1 cellular context compared by ENCODE assay signal in the genomic region with DNA sequence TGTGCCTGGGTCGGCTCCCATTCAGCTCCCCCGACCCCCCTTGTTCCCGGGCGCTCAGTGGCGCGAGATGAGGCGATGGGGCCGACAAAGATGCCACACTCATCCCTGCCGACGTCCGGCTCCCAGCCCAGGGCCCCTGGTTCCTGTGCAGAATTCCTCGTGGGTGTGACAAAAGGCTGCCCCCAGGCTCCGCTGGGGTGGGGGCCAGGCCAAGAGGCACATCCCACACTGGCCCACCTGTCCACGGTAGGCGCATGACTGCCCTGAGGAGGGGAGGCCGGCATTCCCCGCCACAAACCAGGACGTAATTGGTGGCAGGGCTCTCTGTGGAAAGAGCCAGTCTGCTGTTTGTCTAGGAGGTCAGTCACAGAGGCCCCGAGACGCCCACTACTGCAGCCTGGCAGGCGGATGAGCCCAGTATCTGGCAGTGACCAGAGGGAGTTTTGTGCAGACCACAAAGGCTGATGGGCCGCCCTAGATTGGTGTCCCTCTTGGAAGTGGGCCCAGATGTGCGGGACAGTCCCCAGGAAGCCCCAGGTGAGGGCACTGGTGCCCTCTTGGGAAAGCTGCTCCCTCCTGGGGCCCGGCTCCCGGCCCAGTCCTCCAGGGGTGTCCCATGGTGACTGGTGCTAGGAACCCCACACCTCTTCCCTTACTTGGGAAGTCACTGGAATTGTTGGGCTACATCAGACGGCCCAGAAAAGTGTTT.
A peak's percentile ranks its signal among the peaks of the same experiment; 100 is the strongest.
TF ChIP-seq lines count a peak whose summit lies in the region.

No MANE protein-coding gene starts in this region.

TF ChIP-seq in HepG2, 621 proteins besides CTCF, POLR2A, EP300 and RAD21 (continues in another document):
- no peak for TF ChIP-seq ZNF83 (CRISPR knock-in tag; IDR thresholded peaks at IDR 0.05; ENCODE audit: borderline replicate concordance)
- TF ChIP-seq, protein P1, sequence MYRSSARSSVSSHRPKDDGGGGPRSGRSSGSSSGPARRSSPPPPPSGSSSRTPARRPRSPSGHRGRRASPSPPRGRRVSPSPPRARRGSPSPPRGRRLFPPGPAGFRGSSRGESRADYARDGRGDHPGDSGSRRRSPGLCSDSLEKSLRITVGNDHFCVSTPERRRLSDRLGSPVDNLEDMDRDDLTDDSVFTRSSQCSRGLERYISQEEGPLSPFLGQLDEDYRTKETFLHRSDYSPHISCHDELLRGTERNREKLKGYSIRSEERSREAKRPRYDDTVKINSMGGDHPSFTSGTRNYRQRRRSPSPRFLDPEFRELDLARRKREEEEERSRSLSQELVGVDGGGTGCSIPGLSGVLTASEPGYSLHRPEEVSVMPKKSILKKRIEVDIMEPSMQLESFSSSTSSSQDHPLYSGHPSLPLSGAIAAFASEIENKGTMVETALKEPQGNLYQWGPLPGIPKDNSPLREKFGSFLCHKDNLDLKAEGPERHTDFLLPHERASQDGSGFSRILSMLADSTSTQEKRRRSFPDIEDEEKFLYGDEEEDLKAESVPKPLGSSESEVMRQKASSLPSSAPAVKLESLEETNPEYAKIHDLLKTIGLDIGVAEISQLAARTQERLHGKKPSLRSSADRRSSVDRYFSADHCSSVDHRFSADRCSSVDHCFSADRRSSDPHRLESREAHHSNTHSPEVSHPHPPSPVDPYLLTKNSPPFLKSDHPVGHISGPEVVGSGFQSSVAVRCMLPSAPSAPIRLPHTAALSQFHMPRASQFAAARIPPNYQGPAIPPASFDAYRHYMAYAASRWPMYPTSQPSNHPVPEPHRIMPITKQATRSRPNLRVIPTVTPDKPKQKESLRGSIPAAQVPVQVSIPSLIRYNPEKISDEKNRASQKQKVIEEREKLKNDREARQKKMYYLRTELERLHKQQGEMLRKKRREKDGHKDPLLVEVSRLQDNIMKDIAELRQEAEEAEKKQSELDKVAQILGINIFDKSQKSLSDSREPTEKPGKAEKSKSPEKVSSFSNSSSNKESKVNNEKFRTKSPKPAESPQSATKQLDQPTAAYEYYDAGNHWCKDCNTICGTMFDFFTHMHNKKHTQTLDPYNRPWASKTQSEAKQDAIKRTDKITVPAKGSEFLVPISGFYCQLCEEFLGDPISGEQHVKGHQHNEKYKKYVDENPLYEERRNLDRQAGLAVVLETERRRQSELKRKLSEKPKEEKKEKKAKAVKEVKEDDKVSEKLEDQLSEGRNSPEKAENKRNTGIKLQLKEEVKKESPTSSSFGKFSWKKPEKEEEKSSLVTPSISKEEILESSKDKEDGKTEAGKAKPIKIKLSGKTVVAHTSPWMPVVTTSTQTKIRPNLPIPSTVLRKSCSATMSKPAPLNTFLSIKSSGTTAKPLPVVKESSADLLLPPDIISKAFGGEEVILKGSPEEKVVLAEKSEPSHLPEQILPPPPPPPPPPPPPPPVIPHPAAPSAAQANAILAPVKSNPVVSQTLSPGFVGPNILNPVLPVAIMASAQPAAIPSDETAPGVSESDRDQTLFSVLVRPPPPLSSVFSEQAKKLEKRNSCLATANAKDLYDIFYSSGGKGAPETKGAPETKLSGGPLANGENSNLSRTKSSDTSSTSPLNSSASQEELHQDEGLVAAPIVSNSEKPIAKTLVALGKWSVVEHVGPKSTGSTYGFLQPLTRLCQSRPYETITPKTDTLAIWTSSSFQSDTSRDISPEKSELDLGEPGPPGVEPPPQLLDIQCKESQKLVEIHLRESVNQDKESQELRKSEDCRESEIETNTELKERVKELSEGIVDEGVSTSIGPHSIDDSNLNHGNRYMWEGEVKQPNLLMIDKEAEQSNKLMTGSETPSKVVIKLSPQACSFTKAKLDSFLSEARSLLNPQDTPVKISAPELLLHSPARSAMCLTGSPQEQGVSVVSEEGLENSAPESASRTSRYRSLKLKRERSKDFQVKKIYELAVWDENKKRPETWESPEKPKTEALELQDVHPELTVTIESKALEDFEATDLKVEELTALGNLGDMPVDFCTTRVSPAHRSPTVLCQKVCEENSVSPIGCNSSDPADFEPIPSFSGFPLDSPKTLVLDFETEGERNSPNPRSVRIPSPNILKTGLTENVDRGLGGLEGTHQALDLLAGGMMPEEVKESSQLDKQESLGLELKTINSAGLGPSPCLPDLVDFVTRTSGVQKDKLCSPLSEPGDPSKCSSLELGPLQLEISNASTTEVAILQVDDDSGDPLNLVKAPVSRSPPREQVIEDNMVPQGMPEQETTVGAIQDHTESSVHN (CRISPR knock-in tag; IDR thresholded peaks at IDR 0.05), result no peak
- TF ChIP-seq, protein P2, sequence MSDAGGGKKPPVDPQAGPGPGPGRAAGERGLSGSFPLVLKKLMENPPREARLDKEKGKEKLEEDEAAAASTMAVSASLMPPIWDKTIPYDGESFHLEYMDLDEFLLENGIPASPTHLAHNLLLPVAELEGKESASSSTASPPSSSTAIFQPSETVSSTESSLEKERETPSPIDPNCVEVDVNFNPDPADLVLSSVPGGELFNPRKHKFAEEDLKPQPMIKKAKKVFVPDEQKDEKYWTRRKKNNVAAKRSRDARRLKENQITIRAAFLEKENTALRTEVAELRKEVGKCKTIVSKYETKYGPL (CRISPR knock-in tag; IDR thresholded peaks at IDR 0.05), result no peak
- no peak for TF ChIP-seq IRF2 (CRISPR knock-in tag; IDR thresholded peaks at IDR 0.05)
- TF ChIP-seq, protein P3, sequence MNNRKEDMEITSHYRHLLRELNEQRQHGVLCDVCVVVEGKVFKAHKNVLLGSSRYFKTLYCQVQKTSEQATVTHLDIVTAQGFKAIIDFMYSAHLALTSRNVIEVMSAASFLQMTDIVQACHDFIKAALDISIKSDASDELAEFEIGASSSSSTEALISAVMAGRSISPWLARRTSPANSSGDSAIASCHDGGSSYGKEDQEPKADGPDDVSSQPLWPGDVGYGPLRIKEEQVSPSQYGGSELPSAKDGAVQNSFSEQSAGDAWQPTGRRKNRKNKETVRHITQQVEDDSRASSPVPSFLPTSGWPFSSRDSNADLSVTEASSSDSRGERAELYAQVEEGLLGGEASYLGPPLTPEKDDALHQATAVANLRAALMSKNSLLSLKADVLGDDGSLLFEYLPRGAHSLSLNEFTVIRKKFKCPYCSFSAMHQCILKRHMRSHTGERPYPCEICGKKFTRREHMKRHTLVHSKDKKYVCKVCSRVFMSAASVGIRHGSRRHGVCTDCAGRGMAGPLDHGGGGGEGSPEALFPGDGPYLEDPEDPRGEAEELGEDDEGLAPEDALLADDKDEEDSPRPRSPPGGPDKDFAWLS (CRISPR knock-in tag; IDR thresholded peaks at IDR 0.05; ENCODE audit: borderline replicate concordance), result no peak
- TF ChIP-seq, protein P4, sequence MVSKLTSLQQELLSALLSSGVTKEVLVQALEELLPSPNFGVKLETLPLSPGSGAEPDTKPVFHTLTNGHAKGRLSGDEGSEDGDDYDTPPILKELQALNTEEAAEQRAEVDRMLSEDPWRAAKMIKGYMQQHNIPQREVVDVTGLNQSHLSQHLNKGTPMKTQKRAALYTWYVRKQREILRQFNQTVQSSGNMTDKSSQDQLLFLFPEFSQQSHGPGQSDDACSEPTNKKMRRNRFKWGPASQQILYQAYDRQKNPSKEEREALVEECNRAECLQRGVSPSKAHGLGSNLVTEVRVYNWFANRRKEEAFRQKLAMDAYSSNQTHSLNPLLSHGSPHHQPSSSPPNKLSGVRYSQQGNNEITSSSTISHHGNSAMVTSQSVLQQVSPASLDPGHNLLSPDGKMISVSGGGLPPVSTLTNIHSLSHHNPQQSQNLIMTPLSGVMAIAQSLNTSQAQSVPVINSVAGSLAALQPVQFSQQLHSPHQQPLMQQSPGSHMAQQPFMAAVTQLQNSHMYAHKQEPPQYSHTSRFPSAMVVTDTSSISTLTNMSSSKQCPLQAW (CRISPR knock-in tag; IDR thresholded peaks at IDR 0.05), result no peak
- TF ChIP-seq JARID2 (CRISPR knock-in tag; IDR thresholded peaks at IDR 0.05; ENCODE audit: insufficient replicate concordance), result no peak
- TF ChIP-seq ZNF441 (CRISPR knock-in tag; IDR thresholded peaks at IDR 0.05; ENCODE audit: borderline replicate concordance), result no peak
- TF ChIP-seq RBFOX2 (IDR thresholded peaks at IDR 0.05; ENCODE audit: low read depth, low read length), result peak; percentile 89
- no peak for TF ChIP-seq MEF2D (CRISPR knock-in tag; IDR thresholded peaks at IDR 0.05)
- TF ChIP-seq, protein P5, sequence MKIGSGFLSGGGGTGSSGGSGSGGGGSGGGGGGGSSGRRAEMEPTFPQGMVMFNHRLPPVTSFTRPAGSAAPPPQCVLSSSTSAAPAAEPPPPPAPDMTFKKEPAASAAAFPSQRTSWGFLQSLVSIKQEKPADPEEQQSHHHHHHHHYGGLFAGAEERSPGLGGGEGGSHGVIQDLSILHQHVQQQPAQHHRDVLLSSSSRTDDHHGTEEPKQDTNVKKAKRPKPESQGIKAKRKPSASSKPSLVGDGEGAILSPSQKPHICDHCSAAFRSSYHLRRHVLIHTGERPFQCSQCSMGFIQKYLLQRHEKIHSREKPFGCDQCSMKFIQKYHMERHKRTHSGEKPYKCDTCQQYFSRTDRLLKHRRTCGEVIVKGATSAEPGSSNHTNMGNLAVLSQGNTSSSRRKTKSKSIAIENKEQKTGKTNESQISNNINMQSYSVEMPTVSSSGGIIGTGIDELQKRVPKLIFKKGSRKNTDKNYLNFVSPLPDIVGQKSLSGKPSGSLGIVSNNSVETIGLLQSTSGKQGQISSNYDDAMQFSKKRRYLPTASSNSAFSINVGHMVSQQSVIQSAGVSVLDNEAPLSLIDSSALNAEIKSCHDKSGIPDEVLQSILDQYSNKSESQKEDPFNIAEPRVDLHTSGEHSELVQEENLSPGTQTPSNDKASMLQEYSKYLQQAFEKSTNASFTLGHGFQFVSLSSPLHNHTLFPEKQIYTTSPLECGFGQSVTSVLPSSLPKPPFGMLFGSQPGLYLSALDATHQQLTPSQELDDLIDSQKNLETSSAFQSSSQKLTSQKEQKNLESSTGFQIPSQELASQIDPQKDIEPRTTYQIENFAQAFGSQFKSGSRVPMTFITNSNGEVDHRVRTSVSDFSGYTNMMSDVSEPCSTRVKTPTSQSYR (CRISPR knock-in tag; IDR thresholded peaks at IDR 0.05; ENCODE audit: borderline replicate concordance), result no peak
- TF ChIP-seq MZF1 (CRISPR knock-in tag; IDR thresholded peaks at IDR 0.05; ENCODE audit: borderline replicate concordance), result no peak
- 0 out of 2 replicates have a peak, but pooled peaks have one; percentile 45 for TF ChIP-seq HNRNPL (IDR thresholded peaks at IDR 0.05; ENCODE audit: low read depth, low read length)
- no peak for TF ChIP-seq ATRX (CRISPR knock-in tag; IDR thresholded peaks at IDR 0.05; ENCODE audit: borderline replicate concordance)
- no peak for TF ChIP-seq RBM39 (IDR thresholded peaks at IDR 0.05; ENCODE audit: low read depth, low read length, poor library complexity, severe bottlenecking)
- TF ChIP-seq BORCS8-MEF2B (CRISPR knock-in tag; IDR thresholded peaks at IDR 0.05), result no peak
- no peak for TF ChIP-seq SNAI1 (CRISPR knock-in tag; IDR thresholded peaks at IDR 0.05; ENCODE audit: borderline replicate concordance)
- TF ChIP-seq POLR2AphosphoS2 (IDR thresholded peaks at IDR 0.05; ENCODE audit: low read depth, low read length), result peak; percentile 64; the same call in 1 of the 2 replicates
- TF ChIP-seq HOXD1 (CRISPR knock-in tag; IDR thresholded peaks at IDR 0.05), result no peak
- TF ChIP-seq POLR2G (IDR thresholded peaks at IDR 0.05; ENCODE audit: low read depth, low read length), result peak; percentile 47; the same call in 1 of the 2 replicates
- TF ChIP-seq KLF12 (CRISPR knock-in tag; IDR thresholded peaks at IDR 0.05; ENCODE audit: borderline replicate concordance), result no peak
- peak; percentile 97 for TF ChIP-seq AGO2 (optimal IDR thresholded peaks at IDR 0.05; ENCODE audit: low read depth, low read length)
- TF ChIP-seq DNMT1 (CRISPR knock-in tag; IDR thresholded peaks at IDR 0.05), result no peak
- TF ChIP-seq, protein P6, sequence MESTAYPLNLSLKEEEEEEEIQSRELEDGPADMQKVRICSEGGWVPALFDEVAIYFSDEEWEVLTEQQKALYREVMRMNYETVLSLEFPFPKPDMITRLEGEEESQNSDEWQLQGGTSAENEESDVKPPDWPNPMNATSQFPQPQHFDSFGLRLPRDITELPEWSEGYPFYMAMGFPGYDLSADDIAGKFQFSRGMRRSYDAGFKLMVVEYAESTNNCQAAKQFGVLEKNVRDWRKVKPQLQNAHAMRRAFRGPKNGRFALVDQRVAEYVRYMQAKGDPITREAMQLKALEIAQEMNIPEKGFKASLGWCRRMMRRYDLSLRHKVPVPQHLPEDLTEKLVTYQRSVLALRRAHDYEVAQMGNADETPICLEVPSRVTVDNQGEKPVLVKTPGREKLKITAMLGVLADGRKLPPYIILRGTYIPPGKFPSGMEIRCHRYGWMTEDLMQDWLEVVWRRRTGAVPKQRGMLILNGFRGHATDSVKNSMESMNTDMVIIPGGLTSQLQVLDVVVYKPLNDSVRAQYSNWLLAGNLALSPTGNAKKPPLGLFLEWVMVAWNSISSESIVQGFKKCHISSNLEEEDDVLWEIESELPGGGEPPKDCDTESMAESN (CRISPR knock-in tag; conservative IDR thresholded peaks at IDR 0.05), result no peak
- no peak for TF ChIP-seq ZNF274 (CRISPR knock-in tag; IDR thresholded peaks at IDR 0.05)
- TF ChIP-seq PHF5A (CRISPR knock-in tag; IDR thresholded peaks at IDR 0.05; ENCODE audit: low read depth, unreplicated experiment), result no peak
- no peak for TF ChIP-seq MEIS1 (CRISPR knock-in tag; IDR thresholded peaks at IDR 0.05; ENCODE audit: borderline replicate concordance)
- TF ChIP-seq RBAK (CRISPR knock-in tag; IDR thresholded peaks at IDR 0.05), result no peak
- TF ChIP-seq GATAD2A (CRISPR knock-in tag; IDR thresholded peaks at IDR 0.05), result no peak
- TF ChIP-seq SMYD3 (CRISPR knock-in tag; IDR thresholded peaks at IDR 0.05), result no peak
- no peak for TF ChIP-seq DR1 (CRISPR knock-in tag; IDR thresholded peaks at IDR 0.05)
- TF ChIP-seq PHB2 (IDR thresholded peaks at IDR 0.05; ENCODE audit: partially characterized antibody), result no peak
- TF ChIP-seq ARNT (IDR thresholded peaks at IDR 0.05), result no peak
- no peak for TF ChIP-seq ZNF331 (CRISPR knock-in tag; IDR thresholded peaks at IDR 0.05)
- TF ChIP-seq, protein P7, sequence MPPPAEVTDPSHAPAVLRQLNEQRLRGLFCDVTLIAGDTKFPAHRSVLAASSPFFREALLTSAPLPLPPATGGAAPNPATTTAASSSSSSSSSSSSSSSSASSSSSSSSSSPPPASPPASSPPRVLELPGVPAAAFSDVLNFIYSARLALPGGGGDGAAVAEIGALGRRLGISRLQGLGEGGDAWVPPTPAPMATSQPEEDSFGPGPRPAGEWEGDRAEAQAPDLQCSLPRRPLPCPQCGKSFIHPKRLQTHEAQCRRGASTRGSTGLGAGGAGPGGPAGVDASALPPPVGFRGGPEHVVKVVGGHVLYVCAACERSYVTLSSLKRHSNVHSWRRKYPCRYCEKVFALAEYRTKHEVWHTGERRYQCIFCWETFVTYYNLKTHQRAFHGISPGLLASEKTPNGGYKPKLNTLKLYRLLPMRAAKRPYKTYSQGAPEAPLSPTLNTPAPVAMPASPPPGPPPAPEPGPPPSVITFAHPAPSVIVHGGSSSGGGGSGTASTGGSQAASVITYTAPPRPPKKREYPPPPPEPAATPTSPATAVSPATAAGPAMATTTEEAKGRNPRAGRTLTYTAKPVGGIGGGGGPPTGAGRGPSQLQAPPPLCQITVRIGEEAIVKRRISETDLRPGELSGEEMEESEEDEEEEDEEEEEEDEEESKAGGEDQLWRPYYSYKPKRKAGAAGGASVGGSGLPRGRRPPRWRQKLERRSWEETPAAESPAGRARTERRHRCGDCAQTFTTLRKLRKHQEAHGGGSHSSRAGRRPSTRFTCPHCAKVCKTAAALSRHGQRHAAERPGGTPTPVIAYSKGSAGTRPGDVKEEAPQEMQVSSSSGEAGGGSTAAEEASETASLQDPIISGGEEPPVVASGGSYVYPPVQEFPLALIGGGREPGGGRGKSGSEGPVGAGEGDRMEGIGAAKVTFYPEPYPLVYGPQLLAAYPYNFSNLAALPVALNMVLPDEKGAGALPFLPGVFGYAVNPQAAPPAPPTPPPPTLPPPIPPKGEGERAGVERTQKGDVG (CRISPR knock-in tag; IDR thresholded peaks at IDR 0.05; ENCODE audit: borderline replicate concordance), result no peak
- TF ChIP-seq, protein P8, sequence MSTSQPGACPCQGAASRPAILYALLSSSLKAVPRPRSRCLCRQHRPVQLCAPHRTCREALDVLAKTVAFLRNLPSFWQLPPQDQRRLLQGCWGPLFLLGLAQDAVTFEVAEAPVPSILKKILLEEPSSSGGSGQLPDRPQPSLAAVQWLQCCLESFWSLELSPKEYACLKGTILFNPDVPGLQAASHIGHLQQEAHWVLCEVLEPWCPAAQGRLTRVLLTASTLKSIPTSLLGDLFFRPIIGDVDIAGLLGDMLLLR (CRISPR knock-in tag; IDR thresholded peaks at IDR 0.05), result no peak
- no peak for TF ChIP-seq ZNF672 (CRISPR knock-in tag; IDR thresholded peaks at IDR 0.05)
